In genomic region chr20:47479506-47479905, GRCh38 we compare ENCODE assay signal across 19 cellular contexts. TPM values are rescaled to one million over a fixed set of nuclear protein-coding genes. Genes with fewer than 3 reads are reported as not detected.
DNase-seq lines count a peak whose midpoint lies in the region; ATAC-seq, FAIRE-seq and TF ChIP-seq lines count a peak whose summit lies in the region.
"Had no signal": no experiment of that assay in that cellular context is flagged by ENCODE, and none has a peak within 500 bp of the region (broad histone marks: within the 10 kb centered on the region; RNA-seq: fewer than 3 reads in every experiment).

No MANE protein-coding gene starts in this region.

- ATAC-seq in GM12878 = no peak; the same call in 2 of the 3 replicates
- ATAC-seq in mucosa of descending colon = peak; percentile 79
- ATAC-seq in HG03457 (IDR thresholded peaks at IDR 0.05; ENCODE audit: unreplicated experiment) = no peak
- ATAC-seq in GM19023 (IDR thresholded peaks at IDR 0.05; ENCODE audit: unreplicated experiment) = no peak
- ATAC-seq: natural killer cell had no signal

- H3K27ac Mint-ChIP-seq in IgD-negative memory B cell (peak overlapping the region; percentile 49 to 96 (median 74)), neural progenitor cell (no peak overlapping the region)
- H3K27ac Mint-ChIP-seq: natural killer cell; T-helper 1 cell treated with Interleukin-12 subunit alpha and Interleukin-12 subunit beta and Interleukin-4 antibody, amounts not matched to agents 30 μg/mL and 1 μg/mL, for 36 hours had no signal

- intact Hi-C loops in GM12878 (cut with micrococcal nuclease; ENCODE audit: unreplicated experiment) = no loop called here
- intact Hi-C loops in mucosa of descending colon (cut with DNase I, micrococcal nuclease) = no loop called here

- CTCF ChIA-PET in GM12878 (lab: Yijun Ruan, JAX) = no interaction called here

- no TSS peak for BruUV-seq in GM12878 (replicated peaks; lab: Mats Ljungman, UMichigan)

- no peak overlapping the region for H3K9ac ChIP-seq in GM12878 (ENCODE audit: control insufficient read depth, insufficient read depth, low read length)
- H3K9ac ChIP-seq in neural progenitor cell = no peak overlapping the region

- no peaks in the 10 kb centered on the region for H3K9me3 ChIP-seq in GM12878 (replicated peaks; ENCODE audit: control insufficient read depth, insufficient read depth, low read length)
- H3K9me3 ChIP-seq in mucosa of descending colon = no peaks in the 10 kb centered on the region
- no peaks in the 10 kb centered on the region for H3K9me3 ChIP-seq in neural progenitor cell (ENCODE audit: low read depth)
- H3K9me3 ChIP-seq: vagina had no signal

- RAD21 ChIA-PET in GM12878 (lab: Charles Lee; ENCODE audit: unreplicated experiment) = interaction anchor here (0.9 to 1.0 kb wide), 2 partner anchors 8 to 65 kb away, joined by 3 to 4 read pairs; no protein-coding TSS in a partner anchor

- H4K20me1 ChIP-seq in GM12878 (ENCODE audit: control insufficient read depth, insufficient read depth) (no peaks in the 10 kb centered on the region), neural progenitor cell (ENCODE audit: low read depth) (no peaks in the 10 kb centered on the region)

- H3K27me3 ChIP-seq in GM12878 (replicated peaks in 1 of 2; ENCODE audit: control insufficient read depth in 2 of 2, insufficient read depth in 2 of 2, low read length in 1 of 2) (no peaks in the 10 kb centered on the region), neural progenitor cell (no peaks in the 10 kb centered on the region)
- H3K27me3 ChIP-seq: brain microvascular endothelial cell, vagina had no signal

- H3K4me3 Mint-ChIP-seq in IgD-negative memory B cell (peak overlapping the region in 1 of 4 donors; percentile 67), neural progenitor cell (no peak overlapping the region)
- H3K4me3 Mint-ChIP-seq: natural killer cell; T-helper 1 cell treated with Interleukin-12 subunit alpha and Interleukin-12 subunit beta and Interleukin-4 antibody, amounts not matched to agents 30 μg/mL and 1 μg/mL, for 36 hours had no signal

- TF ChIP-seq RAD21 in GM12878 (IDR thresholded peaks at IDR 0.05; ENCODE audit: insufficient read depth, low read depth, low read length) = no peak

- no peaks in the 10 kb centered on the region for H3K36me3 Mint-ChIP-seq in IgD-negative memory B cell
- no peaks in the 10 kb centered on the region for H3K36me3 Mint-ChIP-seq in neural progenitor cell
- H3K36me3 Mint-ChIP-seq: natural killer cell had no signal

- TF ChIP-seq CTCF in GM12878 (IDR thresholded peaks at IDR 0.05 in 2 of 3, conservative IDR thresholded peaks at IDR 0.05 in 1 of 3; ENCODE audit: control insufficient read depth in 2 of 3, extremely low read depth in 1 of 3, insufficient read depth in 1 of 3, low read depth in 3 of 3, low read length in 3 of 3) = no peak
- TF ChIP-seq CTCF in mucosa of descending colon (IDR thresholded peaks at IDR 0.05) = no peak
- no peak for TF ChIP-seq CTCF in neural progenitor cell (IDR thresholded peaks at IDR 0.05)

- FAIRE-seq in GM12878 (lab: Jason Lieb, UNC) = no peak
- FAIRE-seq: GM19239 had no signal

- SMC1A ChIA-PET in GM12878 (lab: Charles Lee; ENCODE audit: uncharacterized antibody, unreplicated experiment) = interaction anchor here (0.6 to 0.8 kb wide), 3 partner anchors 39 to 377 kb away, joined by 3 to 4 read pairs (median 4); no protein-coding TSS in a partner anchor

- no peaks in the 10 kb centered on the region for H3F3A ChIP-seq in neural progenitor cell (ENCODE audit: low read depth)

- H3K36me3 ChIP-seq in GM12878 (ENCODE audit: control insufficient read depth in 2 of 2, insufficient read depth in 2 of 2, low read length in 1 of 2) (no peaks in the 10 kb centered on the region), mucosa of descending colon (ENCODE audit: low read depth) (no peaks in the 10 kb centered on the region), neural progenitor cell (no peaks in the 10 kb centered on the region)
- H3K36me3 ChIP-seq: brain microvascular endothelial cell, vagina had no signal

- H3K4me1 Mint-ChIP-seq in IgD-negative memory B cell (peaks cover 15 to 35% (median 23%) of the 10 kb centered on the region in 3 donors), neural progenitor cell (no peaks in the 10 kb centered on the region)

- H3K9me3 Mint-ChIP-seq in IgD-negative memory B cell = no peaks in the 10 kb centered on the region
- no peaks in the 10 kb centered on the region for H3K9me3 Mint-ChIP-seq in neural progenitor cell
- H3K9me3 Mint-ChIP-seq: natural killer cell; T-helper 1 cell treated with Interleukin-12 subunit alpha and Interleukin-12 subunit beta and Interleukin-4 antibody, amounts not matched to agents 30 μg/mL and 1 μg/mL, for 36 hours had no signal

- in situ Hi-C loops in GM12878 (cut with MboI) = no loop called here

- DNase-seq in CD1c-positive myeloid dendritic cell (ENCODE audit: extremely low spot score) (peak; percentile 64), GM12878 (ENCODE audit: low read depth, low spot score) (no peak), mucosa of descending colon (no peak), neural progenitor cell (ENCODE audit: low spot score) (no peak)
- DNase-seq: activated gamma-delta T cell treated with Interleukin-2 at 50 U/mL for 16 hours; brain microvascular endothelial cell; kidney glomerular epithelial cell; natural killer cell; NCI-H1436; NCI-H510A treated with DMSO at 0.1 percent for 48 hours; stimulated activated CD4-positive, alpha-beta T cell treated with anti-CD3 and anti-CD28 coated beads, Interleukin-1b, Interleukin-23, amount 100 ng/mL, for 48 hours; stimulated activated CD8-positive, alpha-beta memory T cell treated with anti-CD3 and anti-CD28 coated beads, Interleukin-4, amount 100 ng/mL, for 48 hours had no signal

- H3K27me3 Mint-ChIP-seq in IgD-negative memory B cell (no peaks in the 10 kb centered on the region), neural progenitor cell (ENCODE audit: insufficient read depth, low read depth) (peaks cover 3% of the 10 kb centered on the region)

- no peaks in the 10 kb centered on the region for H3K79me2 ChIP-seq in GM12878 (ENCODE audit: control insufficient read depth, insufficient read depth, low read length)
- H3K79me2 ChIP-seq in neural progenitor cell (ENCODE audit: low read depth) = no peaks in the 10 kb centered on the region

- TF ChIP-seq EP300 in GM12878 (IDR thresholded peaks at IDR 0.05; ENCODE audit: borderline replicate concordance in 1 of 2, control insufficient read depth in 1 of 2, low read depth in 2 of 2, low read length in 2 of 2) = no peak

- H2AFZ ChIP-seq in GM12878 (ENCODE audit: control insufficient read depth, low read depth, low read length) (peak overlapping the region; percentile 55), neural progenitor cell (replicated peaks) (no peak overlapping the region)

- H3K4me3 ChIP-seq in GM12878 = no peak overlapping the region
- H3K4me3 ChIP-seq in mucosa of descending colon = no peak overlapping the region
- no peak overlapping the region for H3K4me3 ChIP-seq in neural progenitor cell
- H3K4me3 ChIP-seq: vagina had no signal

- no peak overlapping the region for H3K4me2 ChIP-seq in GM12878 (ENCODE audit: control insufficient read depth, insufficient read depth)
- no peak overlapping the region for H3K4me2 ChIP-seq in neural progenitor cell

- TF ChIP-seq POLR2A in GM12878 (IDR thresholded peaks at IDR 0.05; ENCODE audit: low read depth, low read length) = no peak

- POLR2A ChIA-PET in GM12878 (lab: Charles Lee) = interaction anchor here (1.3 kb wide), 1 partner anchor 8 kb away, joined by 5 read pairs; no protein-coding TSS in a partner anchor

- H3K27ac ChIP-seq in GM12878 (ENCODE audit: control insufficient read depth, insufficient read depth) = peak overlapping the region; percentile 48
- no peak overlapping the region for H3K27ac ChIP-seq in neural progenitor cell
- H3K27ac ChIP-seq: brain microvascular endothelial cell, C4-2B, vagina had no signal

- H3K4me1 ChIP-seq in GM12878 (ENCODE audit: control insufficient read depth, insufficient read depth, low read length) = peaks cover 25% of the 10 kb centered on the region
- no peaks in the 10 kb centered on the region for H3K4me1 ChIP-seq in mucosa of descending colon (ENCODE audit: low read depth)
- peaks cover 5% of the 10 kb centered on the region for H3K4me1 ChIP-seq in neural progenitor cell

TF ChIP-seq in GM12878, 131 proteins besides CTCF, POLR2A, EP300 and RAD21 (continues in another document):
- no peak for TF ChIP-seq ZNF622 (IDR thresholded peaks at IDR 0.05)
- TF ChIP-seq ZNF207 (IDR thresholded peaks at IDR 0.05; ENCODE audit: borderline replicate concordance) = no peak
- TF ChIP-seq NFXL1 (IDR thresholded peaks at IDR 0.05; ENCODE audit: borderline replicate concordance) = peak; percentile 68; the same call in 1 of the 2 replicates

RNA-seq across cellular contexts. Expression of gene NCOA3, which starts 22.2 kb away (rescaled TPM):
- 64.7 TPM for polyA plus RNA-seq in IgD-negative memory B cell
- total RNA-seq in GM12878 (2013; cell fraction: nucleolus; rRNA removed) = 241 and 256 TPM in 2 replicates
- total RNA-seq in GM12878 (2014; rRNA removed) = 82.4 and 88.7 TPM in 2 replicates
- 95.3 and 95.8 TPM in 2 replicates for total RNA-seq in GM12878 (2014; rRNA removed; fragmentation: Illumina TruSeq; extraction: Trizol)
- 87.4 and 96.2 TPM in 2 replicates for total RNA-seq in GM12878 (2021)
- polyA plus RNA-seq in GM12878 (2011; ENCODE audit: low read depth) = 30.3 TPM
- polyA plus RNA-seq in GM12878 (2011; rRNA removed) = 92.6 and 114 TPM in 2 replicates
- polyA plus RNA-seq in GM12878 (2011; cell fraction: cytosol; rRNA removed) = 60.3 and 60.4 TPM in 2 replicates
- polyA plus RNA-seq in GM12878 (2011; cell fraction: nucleus; rRNA removed) = 89.9 and 95.2 TPM in 2 replicates
- polyA plus RNA-seq in GM12878 (2012) = 38.3 and 50.2 TPM in 2 replicates
- polyA plus RNA-seq in GM12878 (2014; fragmentation: Illumina TruSeq; extraction: Trizol) = 78.2 and 94.6 TPM in 2 replicates
- polyA plus RNA-seq in GM12878 (2014; fragmentation: Nextera tagmentation; extraction: Ambion mirVana) = 10 to 100 TPM; 16.9 to 18.0 TPM
- polyA plus RNA-seq in GM12878 (2014; rRNA removed) = 62.4 and 66.0 TPM in 2 replicates
- polyA plus RNA-seq in GM12878 (2016; fragmentation: Nextera tagmentation; extraction: Ambion mirVana) = 10 to 100 TPM; 68.1 to 69.1 TPM
- 126 and 138 TPM in 2 replicates for polyA minus RNA-seq in GM12878 (2011; rRNA and poly(A)+ RNA removed)
- 52.3 and 52.4 TPM in 2 replicates for polyA minus RNA-seq in GM12878 (2011; cell fraction: cytosol; rRNA and poly(A)+ RNA removed)
- polyA minus RNA-seq in GM12878 (2011; cell fraction: nucleus; rRNA and poly(A)+ RNA removed) = 48.2 and 66.5 TPM in 2 replicates
- total RNA-seq in mucosa of descending colon = 10 to 100 TPM; 22.8 to 28.8 (median 24.7) TPM
- total RNA-seq in neural progenitor cell (ENCODE audit: low replicate concordance) = 45.6 and 64.5 TPM in 2 replicates
